In genomic region chr3:49170744-49171118, GRCh38 we compare ENCODE assay signal across 1 cellular context.
TF ChIP-seq lines count a peak whose summit lies in the region.

No MANE protein-coding gene starts in this region.

TF ChIP-seq in GM12878, 131 proteins besides CTCF, POLR2A, EP300 and RAD21:
- TF ChIP-seq NFYA (IDR thresholded peaks at IDR 0.05; ENCODE audit: borderline replicate concordance, low read depth, low read length) (no peak), ZNF622 (IDR thresholded peaks at IDR 0.05) (no peak), SMC3 (IDR thresholded peaks at IDR 0.05; ENCODE audit: borderline replicate concordance, low read length) (no peak), NR2C1 (IDR thresholded peaks at IDR 0.05) (no peak), DPF2 (IDR thresholded peaks at IDR 0.05) (no peak), ZNF24 (IDR thresholded peaks at IDR 0.05) (no peak), WRNIP1 (IDR thresholded peaks at IDR 0.05; ENCODE audit: borderline replicate concordance, low read depth, low read length) (no peak)
